In genomic region chr2:238243496-238244076, GRCh38 we compare ENCODE assay signal across 15 cellular contexts. TPM values are rescaled to one million over a fixed set of nuclear protein-coding genes. Genes with fewer than 3 reads are reported as not detected.
A peak's percentile ranks its signal among the peaks of the same experiment; 100 is the strongest.
DNase-seq lines count a peak whose midpoint lies in the region; FAIRE-seq and TF ChIP-seq lines count a peak whose summit lies in the region.
"Had no signal": no experiment of that assay in that cellular context is flagged by ENCODE, and none has a peak within 500 bp of the region (broad histone marks: within the 10 kb centered on the region; RNA-seq: fewer than 3 reads in every experiment).

No MANE protein-coding gene starts in this region.

- H3K36me3 ChIP-seq in BLaER1 treated with 17β-estradiol and CSF1 and Interleukin-3, amounts not matched to agents 10 nM and 100 nM, result peaks cover 13 to 38% (median 32%) of the 10 kb centered on the region in 11 experiments; a peak in 18 of 22 replicates
- H3K36me3 ChIP-seq in colonic mucosa, result no peaks in the 10 kb centered on the region
- H3K36me3 ChIP-seq in suprapubic skin, result peaks cover 48% of the 10 kb centered on the region

- peaks cover 0 to 3% (median 0%) of the 10 kb centered on the region in 11 experiments; a peak in 2 of 22 replicates for H3K9me3 ChIP-seq in BLaER1 treated with 17β-estradiol and CSF1 and Interleukin-3, amounts not matched to agents 10 nM and 100 nM (replicated peaks in 1 of 11)
- H3K9me3 ChIP-seq in colonic mucosa (no peaks in the 10 kb centered on the region), suprapubic skin (no peaks in the 10 kb centered on the region)

- no peak for TF ChIP-seq EP300 in suprapubic skin (IDR thresholded peaks at IDR 0.05)

- no peak for FAIRE-seq in GM12892 (lab: Jason Lieb, UNC)
- FAIRE-seq: GM12891 had no signal

- TF ChIP-seq POLR2A in suprapubic skin (IDR thresholded peaks at IDR 0.05) (no peak), GM12892 (IDR thresholded peaks at IDR 0.05; ENCODE audit: low read depth, low read length) (no peak)

- intact Hi-C loops in colonic mucosa (cut with DNase I), result no loop called here
- intact Hi-C loops in posterior vena cava (cut with DNase I), result no loop called here

- peaks cover 28 to 84% (median 66%) of the 10 kb centered on the region in 10 experiments for H3K4me1 ChIP-seq in BLaER1 treated with 17β-estradiol and CSF1 and Interleukin-3, amounts not matched to agents 10 nM and 100 nM
- peaks cover 15% of the 10 kb centered on the region for H3K4me1 ChIP-seq in colonic mucosa
- H3K4me1 ChIP-seq in suprapubic skin, result peaks cover 25% of the 10 kb centered on the region
- H3K4me1 ChIP-seq: parathyroid adenoma had no signal

- 84% methylated on average over 10 of the region's 10 CpGs for WGBS in suprapubic skin

- DNase-seq in NCI-H2196 treated with DMSO at 0.1 percent for 48 hours (lab: John Stamatoyannopoulos, UW; ENCODE audit: unreplicated experiment) (peak; percentile 32), colonic mucosa (no peak), posterior vena cava (ENCODE audit: low spot score) (peak; percentile 66), suprapubic skin (ENCODE audit: low spot score in 2 of 2) (no peak), GM12892 (ENCODE audit: insufficient read length) (no peak)
- DNase-seq in stimulated activated CD4-positive, alpha-beta T cell treated with anti-CD3 and anti-CD28 coated beads, Interleukin-12 subunit alpha, Interleukin-12 subunit beta, amount 100 ng/mL, for 4 hours, result no peak
- DNase-seq in activated T-cell treated with anti-CD3 and anti-CD28 coated beads, Interleukin-2, amount 50 U/mL, for 24 hours, result no peak
- DNase-seq: activated naive CD8-positive, alpha-beta T cell treated with anti-CD3 and anti-CD28 coated beads for 36 hours; Karpas-422; NCI-H1694 treated with DMSO at 0.1 percent for 48 hours had no signal

- peaks cover 2% of the 10 kb centered on the region for H3K4me1 Mint-ChIP-seq in activated T-cell treated with anti-CD3 and anti-CD28 coated beads, Interleukin-2, amount 50 U/mL, for 24 hours (ENCODE audit: low read depth)

- H3K9ac ChIP-seq in BLaER1 treated with 17β-estradiol and CSF1 and Interleukin-3, amounts not matched to agents 10 nM and 100 nM, result peak overlapping the region in 3 of 11 experiments; percentile 25 to 56 (median 47); a peak in 5 of 22 replicates
- H3K9ac ChIP-seq in colonic mucosa (ENCODE audit: low read depth in 2 of 2, low read length in 2 of 2), result no peak overlapping the region
- H3K9ac ChIP-seq: parathyroid adenoma had no signal

- H3K36me3 Mint-ChIP-seq in activated T-cell treated with anti-CD3 and anti-CD28 coated beads, Interleukin-2, amount 50 U/mL, for 24 hours (ENCODE audit: low read depth), result peaks cover 40% of the 10 kb centered on the region

- H4K20me1 ChIP-seq in BLaER1 treated with 17β-estradiol and CSF1 and Interleukin-3, amounts not matched to agents 10 nM and 100 nM, result peaks cover 0 to 25% (median 4%) of the 10 kb centered on the region in 11 experiments; a peak in 14 of 22 replicates

- peak overlapping the region in 9 of 11 experiments; percentile 82 to 98 (median 97); a peak in 17 of 22 replicates for H3K4me2 ChIP-seq in BLaER1 treated with 17β-estradiol and CSF1 and Interleukin-3, amounts not matched to agents 10 nM and 100 nM

- peak overlapping the region in 4 of 11 experiments; percentile 32 to 90 (median 71); a peak in 6 of 22 replicates for H3K27ac ChIP-seq in BLaER1 treated with 17β-estradiol and CSF1 and Interleukin-3, amounts not matched to agents 10 nM and 100 nM
- H3K27ac ChIP-seq in colonic mucosa (peak overlapping the region; percentile 45), suprapubic skin (no peak overlapping the region)
- H3K27ac ChIP-seq: parathyroid adenoma had no signal

- no peak overlapping the region for H3K4me3 ChIP-seq in BLaER1 treated with 17β-estradiol and CSF1 and Interleukin-3, amounts not matched to agents 10 nM and 100 nM
- H3K4me3 ChIP-seq in colonic mucosa (no peak overlapping the region), suprapubic skin (no peak overlapping the region)
- H3K4me3 ChIP-seq: lung had no signal

- TF ChIP-seq CTCF in colonic mucosa (IDR thresholded peaks at IDR 0.05) (peak; percentile 29), suprapubic skin (IDR thresholded peaks at IDR 0.05) (no peak)

- peaks cover 5% of the 10 kb centered on the region for H3K27me3 Mint-ChIP-seq in activated T-cell treated with anti-CD3 and anti-CD28 coated beads, Interleukin-2, amount 50 U/mL, for 24 hours
- H3K27me3 Mint-ChIP-seq: B cell had no signal

- no peaks in the 10 kb centered on the region for H3K9me3 Mint-ChIP-seq in activated T-cell treated with anti-CD3 and anti-CD28 coated beads, Interleukin-2, amount 50 U/mL, for 24 hours
- H3K9me3 Mint-ChIP-seq: activated naive CD8-positive, alpha-beta T cell treated with anti-CD3 and anti-CD28 coated beads for 36 hours had no signal

- no peak overlapping the region for H3K4me3 Mint-ChIP-seq in activated T-cell treated with anti-CD3 and anti-CD28 coated beads, Interleukin-2, amount 50 U/mL, for 24 hours
- H3K4me3 Mint-ChIP-seq: activated naive CD8-positive, alpha-beta T cell treated with anti-CD3 and anti-CD28 coated beads for 36 hours; B cell had no signal

- peaks cover 0 to 30% (median 6%) of the 10 kb centered on the region in 11 experiments; a peak in 11 of 22 replicates for H3K27me3 ChIP-seq in BLaER1 treated with 17β-estradiol and CSF1 and Interleukin-3, amounts not matched to agents 10 nM and 100 nM
- H3K27me3 ChIP-seq in colonic mucosa, result peaks cover 3% of the 10 kb centered on the region
- peaks cover 7% of the 10 kb centered on the region for H3K27me3 ChIP-seq in suprapubic skin

- H3K27ac Mint-ChIP-seq in activated T-cell treated with anti-CD3 and anti-CD28 coated beads, Interleukin-2, amount 50 U/mL, for 24 hours, result no peak overlapping the region
- H3K27ac Mint-ChIP-seq: activated naive CD8-positive, alpha-beta T cell treated with anti-CD3 and anti-CD28 coated beads for 36 hours; B cell had no signal

RNA-seq across cellular contexts. Expression of gene HES6, which starts 3.7 kb away (rescaled TPM):
- total RNA-seq in colonic mucosa (10 to 100 TPM; 55.6 to 79.5 TPM), posterior vena cava (1 to 10 TPM; 2.3 to 6.9 TPM), suprapubic skin (1 to 10 TPM; 4.0 to 10.0 (median 7.0) TPM)
- 0.42 TPM for polyA plus RNA-seq in GM12892 (2012; ENCODE audit: missing spikeins)

RNA-seq across cellular contexts. Expression of gene ILKAP, which starts 40.1 kb away (rescaled TPM):
- total RNA-seq in colonic mucosa, result 10 to 100 TPM; 27.8 to 50.3 TPM
- total RNA-seq in posterior vena cava, result 10 to 100 TPM; 32.2 to 34.9 TPM
- total RNA-seq in suprapubic skin, result 10 to 100 TPM; 36.3 to 82.6 (median 49.6) TPM
- polyA plus RNA-seq in GM12892 (2012; ENCODE audit: missing spikeins), result 31.2 TPM

RNA-seq across cellular contexts. Expression of gene PER2, which starts 44.8 kb away (rescaled TPM):
- total RNA-seq in colonic mucosa (10 to 100 TPM; 22.1 to 29.2 TPM), posterior vena cava (10 to 100 TPM; 10.1 to 16.8 TPM), suprapubic skin (100 to 1,000 TPM in 1 of 4 donors, 10 to 100 TPM in 3; 24.3 to 105 (median 85.9) TPM)
- 3.3 TPM for polyA plus RNA-seq in GM12892 (2012; ENCODE audit: missing spikeins)

Comparison
In these comparisons a context has a peak if more than half of its experiments do, and no peak if none do; other contexts are left out.
1. DNase-seq: peak in NCI-H2196 treated with DMSO at 0.1 percent for 48 hours (single experiment) and posterior vena cava (single experiment); none in colonic mucosa (single experiment), suprapubic skin (0 of 2), stimulated activated CD4-positive, alpha-beta T cell treated with anti-CD3 and anti-CD28 coated beads, Interleukin-12 subunit alpha, Interleukin-12 subunit beta, amount 100 ng/mL, for 4 hours (single experiment), GM12892 (single experiment) and activated T-cell treated with anti-CD3 and anti-CD28 coated beads, Interleukin-2, amount 50 U/mL, for 24 hours (single experiment).
2. RNA of gene HES6, which starts 3.7 kb away (total RNA-seq): 55.6 to 79.5 TPM in colonic mucosa; 4.0 to 10.0 TPM in suprapubic skin and 2.3 to 6.9 TPM in posterior vena cava; every median in the first group is over 4 times any median in the second.